In genomic region chr6:25882066-25882496, GRCh38 we compare ENCODE assay signal across 8 cellular contexts. TPM values are rescaled to one million over a fixed set of nuclear protein-coding genes. Genes with fewer than 3 reads are reported as not detected.
DNase-seq lines count a peak whose midpoint lies in the region; ATAC-seq, FAIRE-seq and TF ChIP-seq lines count a peak whose summit lies in the region.

No MANE protein-coding gene starts in this region.

- TF ChIP-seq CTCF in CD8-positive, alpha-beta T cell (IDR thresholded peaks at IDR 0.05), result peak; percentile 33
- no peak for TF ChIP-seq CTCF in WTC11 (IDR thresholded peaks at IDR 0.05)
- TF ChIP-seq CTCF in neural progenitor cell (IDR thresholded peaks at IDR 0.05), result peak; percentile 27

- ATAC-seq in CD8-positive, alpha-beta T cell, result peak; percentile 85
- peak; percentile 99 for ATAC-seq in WTC11
- peak; percentile 68 for ATAC-seq in central memory CD8-positive, alpha-beta T cell (replicated peaks; ENCODE audit: extremely low read depth, poor library complexity, severe bottlenecking)

- DNase-seq in CD8-positive, alpha-beta T cell, result peak in 5 of 7 experiments; percentile 5 to 71 (median 47)
- DNase-seq in WTC11 (ENCODE audit: low spot score), result peak; percentile 89
- DNase-seq in central memory CD8-positive, alpha-beta T cell (ENCODE audit: low spot score in 2 of 2), result peak; percentile 12 to 22
- DNase-seq in neural progenitor cell (ENCODE audit: low spot score), result peak; percentile 51
- no peak for DNase-seq in NCI-H69 (lab: John Stamatoyannopoulos, UW)
- DNase-seq in NCI-H146 treated with DMSO at 0.1 percent for 48 hours (lab: John Stamatoyannopoulos, UW; ENCODE audit: unreplicated experiment), result no peak
- DNase-seq in cerebellar cortex (ENCODE audit: low spot score), result no peak
- no peak for DNase-seq in GM19239 (ENCODE audit: insufficient read length, low spot score)

- H3K79me2 ChIP-seq in neural progenitor cell (ENCODE audit: low read depth), result no peaks in the 10 kb centered on the region

- H3K4me1 Mint-ChIP-seq in CD8-positive, alpha-beta T cell (ENCODE audit: low read depth), result peaks cover 2% of the 10 kb centered on the region
- H3K4me1 Mint-ChIP-seq in WTC11, result peaks cover 2% of the 10 kb centered on the region
- no peaks in the 10 kb centered on the region for H3K4me1 Mint-ChIP-seq in central memory CD8-positive, alpha-beta T cell
- H3K4me1 Mint-ChIP-seq in neural progenitor cell, result no peaks in the 10 kb centered on the region

- H3K4me2 ChIP-seq in neural progenitor cell, result peak overlapping the region; percentile 62

- POLR2A ChIA-PET in CD8-positive, alpha-beta T cell (lab: Charles Lee), result interaction anchor here (0.7 to 1.3 kb wide), 3 partner anchors 9 to 286 kb away, joined by 3 to 4 read pairs (median 3); no protein-coding TSS in a partner anchor
- POLR2A ChIA-PET in WTC11 (lab: Charles Lee), result no interaction called here

- H3K9me3 Mint-ChIP-seq in CD8-positive, alpha-beta T cell, result no peaks in the 10 kb centered on the region
- H3K9me3 Mint-ChIP-seq in WTC11, result peaks cover 5% of the 10 kb centered on the region; the same call in 1 of the 2 replicates
- H3K9me3 Mint-ChIP-seq in central memory CD8-positive, alpha-beta T cell, result no peaks in the 10 kb centered on the region
- H3K9me3 Mint-ChIP-seq in neural progenitor cell, result no peaks in the 10 kb centered on the region

- no peaks in the 10 kb centered on the region for H4K20me1 ChIP-seq in neural progenitor cell (ENCODE audit: low read depth)

- peak overlapping the region; percentile 89 for H3K4me3 Mint-ChIP-seq in CD8-positive, alpha-beta T cell
- H3K4me3 Mint-ChIP-seq in WTC11 (peak overlapping the region; percentile 69), neural progenitor cell (no peak overlapping the region)
- peak overlapping the region; percentile 70 for H3K4me3 Mint-ChIP-seq in central memory CD8-positive, alpha-beta T cell

- intact Hi-C loops in CD8-positive, alpha-beta T cell (cut with DNase I, micrococcal nuclease), result loop anchor here (2.0 to 5.0 kb wide), 5 partner anchors 35 to 161 kb away; no protein-coding TSS in a partner anchor

- H3K27me3 ChIP-seq in CD8-positive, alpha-beta T cell (ENCODE audit: insufficient read depth, low read length), result no peaks in the 10 kb centered on the region
- H3K27me3 ChIP-seq in neural progenitor cell, result peaks cover 12% of the 10 kb centered on the region

- no peaks in the 10 kb centered on the region for H3K4me1 ChIP-seq in CD8-positive, alpha-beta T cell (ENCODE audit: insufficient read depth, low read length)
- no peaks in the 10 kb centered on the region for H3K4me1 ChIP-seq in neural progenitor cell

- no peaks in the 10 kb centered on the region for H3K36me3 ChIP-seq in CD8-positive, alpha-beta T cell (ENCODE audit: insufficient read depth, low read length)
- no peaks in the 10 kb centered on the region for H3K36me3 ChIP-seq in neural progenitor cell

- no peaks in the 10 kb centered on the region for H3F3A ChIP-seq in neural progenitor cell (ENCODE audit: low read depth)

- CTCF ChIA-PET in CD8-positive, alpha-beta T cell (lab: Charles Lee), result interaction anchor here (0.6 to 2.5 kb wide), 26 partner anchors 9 to 187 kb away, joined by 3 to 14 read pairs (median 4); partner anchors contain the start of gene SLC17A3
- CTCF ChIA-PET in WTC11 (lab: Charles Lee), result interaction anchor here (0.6 to 1.4 kb wide), 39 partner anchors 8 to 712 kb away, joined by 3 to 17 read pairs (median 4); partner anchors contain the start of genes SCGN, SLC17A3 and TRIM38

- no peak overlapping the region for H2AFZ ChIP-seq in neural progenitor cell (replicated peaks)

- peaks cover 2% of the 10 kb centered on the region for H3K36me3 Mint-ChIP-seq in CD8-positive, alpha-beta T cell
- H3K36me3 Mint-ChIP-seq in WTC11, result no peaks in the 10 kb centered on the region
- no peaks in the 10 kb centered on the region for H3K36me3 Mint-ChIP-seq in central memory CD8-positive, alpha-beta T cell (ENCODE audit: insufficient read depth)
- no peaks in the 10 kb centered on the region for H3K36me3 Mint-ChIP-seq in neural progenitor cell

- FAIRE-seq in GM19239 (lab: Jason Lieb, UNC), result no peak

- peaks cover 3% of the 10 kb centered on the region for H3K27me3 Mint-ChIP-seq in CD8-positive, alpha-beta T cell (ENCODE audit: low read depth)
- H3K27me3 Mint-ChIP-seq in WTC11 (ENCODE audit: low read depth) (peaks cover 2% of the 10 kb centered on the region), neural progenitor cell (ENCODE audit: insufficient read depth, low read depth) (no peaks in the 10 kb centered on the region)
- peaks cover 6% of the 10 kb centered on the region for H3K27me3 Mint-ChIP-seq in central memory CD8-positive, alpha-beta T cell

- H3K9me3 ChIP-seq in CD8-positive, alpha-beta T cell (ENCODE audit: low read length), result no peaks in the 10 kb centered on the region
- no peaks in the 10 kb centered on the region for H3K9me3 ChIP-seq in neural progenitor cell (ENCODE audit: low read depth)

- peak overlapping the region; percentile 42 for H3K4me3 ChIP-seq in CD8-positive, alpha-beta T cell (ENCODE audit: low read depth, low read length)
- peak overlapping the region; percentile 44 for H3K4me3 ChIP-seq in neural progenitor cell

- H3K27ac Mint-ChIP-seq in CD8-positive, alpha-beta T cell, result peak overlapping the region; percentile 87
- H3K27ac Mint-ChIP-seq in WTC11, result peak overlapping the region; percentile 82; the same call in 1 of the 2 replicates
- no peak overlapping the region for H3K27ac Mint-ChIP-seq in central memory CD8-positive, alpha-beta T cell (ENCODE audit: low read depth)
- H3K27ac Mint-ChIP-seq in neural progenitor cell, result no peak overlapping the region

- H3K27ac ChIP-seq in CD8-positive, alpha-beta T cell (ENCODE audit: low read depth, low read length), result no peak overlapping the region
- no peak overlapping the region for H3K27ac ChIP-seq in neural progenitor cell

- no peak overlapping the region for H3K9ac ChIP-seq in neural progenitor cell

TF ChIP-seq in WTC11, 78 proteins besides CTCF, POLR2A, EP300 and RAD21 (continues in another document):
- TF ChIP-seq FOXJ3 (CRISPR knock-in tag; IDR thresholded peaks at IDR 0.05; ENCODE audit: borderline replicate concordance) (no peak), CBFB (CRISPR knock-in tag; IDR thresholded peaks at IDR 0.05; ENCODE audit: low read depth) (no peak), MLX (CRISPR knock-in tag; IDR thresholded peaks at IDR 0.05) (no peak), ZBTB43 (CRISPR knock-in tag; IDR thresholded peaks at IDR 0.05) (peak; percentile 93), SP1 (CRISPR knock-in tag; conservative IDR thresholded peaks at IDR 0.05) (peak; percentile 57), ZNF219 (CRISPR knock-in tag; IDR thresholded peaks at IDR 0.05; ENCODE audit: borderline replicate concordance) (no peak), USF2 (CRISPR knock-in tag; IDR thresholded peaks at IDR 0.05) (peak; percentile 55), GRHL2 (CRISPR knock-in tag; IDR thresholded peaks at IDR 0.05; ENCODE audit: insufficient replicate concordance, severe bottlenecking) (no peak), USF1 (CRISPR knock-in tag; IDR thresholded peaks at IDR 0.05) (0 out of 2 replicates have a peak, but pooled peaks have one; percentile 13), MYBL2 (CRISPR knock-in tag; IDR thresholded peaks at IDR 0.05) (peak; percentile 74; the same call in 1 of the 2 replicates), ETV6 (CRISPR knock-in tag; IDR thresholded peaks at IDR 0.05) (0 out of 2 replicates have a peak, but pooled peaks have one; percentile 50)

RNA-seq across cellular contexts. Expression of gene SLC17A3, which starts 8.0 kb away (rescaled TPM):
- under 1 TPM in 1 of 2 experiments, not detected in 1; 0.22 TPM for total RNA-seq in CD8-positive, alpha-beta T cell
- total RNA-seq in WTC11 (2021) (not detected in 3 replicates), neural progenitor cell (ENCODE audit: low replicate concordance) (not detected in 2 replicates)

RNA-seq across cellular contexts. Expression of gene SLC17A2, which starts 48.4 kb away (rescaled TPM):
- not detected for total RNA-seq in CD8-positive, alpha-beta T cell
- total RNA-seq in WTC11 (2021) (not detected in 3 replicates), neural progenitor cell (ENCODE audit: low replicate concordance) (not detected in 2 replicates)

RNA-seq across cellular contexts. Expression of gene SLC17A1, which starts 50.2 kb away (rescaled TPM):
- total RNA-seq in CD8-positive, alpha-beta T cell, result not detected
- not detected in 3 replicates for total RNA-seq in WTC11 (2021)
- not detected in 2 replicates for total RNA-seq in neural progenitor cell (ENCODE audit: low replicate concordance)

Comparison
In these comparisons a context has a peak if more than half of its experiments do, and no peak if none do; other contexts are left out.
1. DNase-seq: peak in CD8-positive, alpha-beta T cell (5 of 7), WTC11 (single experiment), central memory CD8-positive, alpha-beta T cell (2 of 2) and neural progenitor cell (single experiment); none in NCI-H69 (single experiment), NCI-H146 treated with DMSO at 0.1 percent for 48 hours (single experiment), cerebellar cortex (single experiment) and GM19239 (single experiment).
2. H3K27ac Mint-ChIP-seq: peak in CD8-positive, alpha-beta T cell (single experiment) and WTC11 (single experiment); none in central memory CD8-positive, alpha-beta T cell (single experiment) and neural progenitor cell (single experiment).
3. Peak in every context shown above with its lines, with median percentiles within 50 percentile points of each other: ATAC-seq.